Comparison of ENCODE assay signal across 19 cellular contexts in the genomic region with DNA sequence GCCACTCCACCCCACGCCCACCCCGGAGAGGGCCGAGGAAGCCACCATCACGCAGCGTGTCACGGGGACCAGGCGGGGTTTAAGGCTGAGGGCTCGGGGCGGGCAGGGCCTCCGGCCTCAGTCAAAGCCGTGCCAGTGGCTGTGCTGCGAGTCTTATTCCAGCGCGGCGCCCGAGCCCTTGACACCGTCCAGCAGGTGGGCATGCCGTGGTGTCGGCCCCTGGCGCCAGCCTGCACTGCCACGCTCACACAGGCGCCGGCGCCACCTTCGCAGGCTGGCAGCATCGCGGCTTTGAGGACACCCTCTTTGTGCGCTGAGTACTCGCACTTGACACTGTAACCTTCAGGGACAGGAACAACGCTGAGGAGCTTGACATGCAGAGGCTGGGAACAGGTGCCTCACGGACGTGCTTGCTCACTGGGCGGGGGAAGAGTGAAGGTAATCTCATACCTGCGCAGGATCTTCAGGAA. TPM values are rescaled to one million over a fixed set of nuclear protein-coding genes. Genes with fewer than 3 reads are reported as not detected.
DNase-seq lines count a peak whose midpoint lies in the region; ATAC-seq and TF ChIP-seq lines count a peak whose summit lies in the region.
"Had no signal": no experiment of that assay in that cellular context is flagged by ENCODE, and none has a peak within 500 bp of the region (broad histone marks: within the 10 kb centered on the region; RNA-seq: fewer than 3 reads in every experiment).

No MANE protein-coding gene starts in this region.

- no peaks in the 10 kb centered on the region for H3K36me3 Mint-ChIP-seq in chondrocyte (ENCODE audit: low read depth)
- H3K36me3 Mint-ChIP-seq: CD8-positive, alpha-beta T cell had no signal

- H3K27ac ChIP-seq in ovary: no peak overlapping the region
- H3K27ac ChIP-seq: BLaER1 treated with 17β-estradiol and CSF1 and Interleukin-3, amounts not matched to agents 10 nM and 100 nM; SK-N-MC had no signal

- intact Hi-C loops in mucosa of descending colon (cut with DNase I, micrococcal nuclease): no loop called here
- intact Hi-C loops in ovary (cut with DNase I): no loop called here

- H3K36me3 ChIP-seq in H7 (replicated peaks; ENCODE audit: control insufficient read depth, insufficient read depth, low read length) (no peaks in the 10 kb centered on the region), mucosa of descending colon (ENCODE audit: low read depth) (no peaks in the 10 kb centered on the region), ovary (no peaks in the 10 kb centered on the region)
- H3K36me3 ChIP-seq: BLaER1 treated with 17β-estradiol and CSF1 and Interleukin-3, amounts not matched to agents 10 nM and 100 nM had no signal

- DNase-seq in COLO668 (lab: John Stamatoyannopoulos, UW; ENCODE audit: unreplicated experiment) (peak; percentile 50), H7 (peak; percentile 43), chondrocyte (ENCODE audit: low spot score) (peak; percentile 80), mucosa of descending colon (peak in 2 of 3 donors; percentile 49 to 60), GM13977 (ENCODE audit: low spot score) (no peak), ovary (no peak), activated gamma-delta T cell treated with Interleukin-2 at 50 U/mL for 16 hours (no peak)
- DNase-seq: CD8-positive, alpha-beta T cell; DND-41; HCEC 1CT; NCI-H1092 treated with DMSO at 0.1 percent for 48 hours; NCI-H1694; NCI-H2227 treated with DMSO at 0.1 percent for 48 hours; NCI-H526 treated with DMSO at 0.1 percent for 48 hours; NK-92 treated with Interleukin-12 subunit alpha and Interleukin-12 subunit beta, amount 100 ng/mL, for 24 hours had no signal

- H3K27me3 Mint-ChIP-seq in chondrocyte (ENCODE audit: low read depth): no peaks in the 10 kb centered on the region

- no peak overlapping the region for H3K4me3 Mint-ChIP-seq in chondrocyte (ENCODE audit: unreplicated experiment)
- H3K4me3 Mint-ChIP-seq: CD8-positive, alpha-beta T cell had no signal

- H3K27ac Mint-ChIP-seq in chondrocyte (ENCODE audit: unreplicated experiment): no peak overlapping the region
- H3K27ac Mint-ChIP-seq: CD8-positive, alpha-beta T cell had no signal

- TF ChIP-seq POLR2A in ovary (IDR thresholded peaks at IDR 0.05): no peak

- H3K9me3 ChIP-seq in mucosa of descending colon (no peaks in the 10 kb centered on the region), ovary (no peaks in the 10 kb centered on the region)

- peak; percentile 88 for ATAC-seq in mucosa of descending colon
- ATAC-seq in HG03457 (IDR thresholded peaks at IDR 0.05; ENCODE audit: unreplicated experiment): no peak
- ATAC-seq: CD8-positive, alpha-beta T cell; Right ventricle myocardium inferior had no signal

- H3K9me3 Mint-ChIP-seq in chondrocyte (ENCODE audit: low read depth): peaks cover 4% of the 10 kb centered on the region
- H3K9me3 Mint-ChIP-seq: CD8-positive, alpha-beta T cell had no signal

- no peak for TF ChIP-seq CTCF in chondrocyte (IDR thresholded peaks at IDR 0.05)
- TF ChIP-seq CTCF in mucosa of descending colon (IDR thresholded peaks at IDR 0.05): no peak
- no peak for TF ChIP-seq CTCF in GM13977 (IDR thresholded peaks at IDR 0.05; ENCODE audit: extremely low read depth, insufficient read depth, missing control alignments)
- no peak for TF ChIP-seq CTCF in ovary (IDR thresholded peaks at IDR 0.05)

- TF ChIP-seq EP300 in ovary (IDR thresholded peaks at IDR 0.05): no peak

- H3K4me1 ChIP-seq in mucosa of descending colon (ENCODE audit: low read depth) (peaks cover 12% of the 10 kb centered on the region), ovary (ENCODE audit: insufficient read depth) (no peaks in the 10 kb centered on the region)

- 86 to 90% (median 86%) methylated on average over 34 of the region's 34 CpGs for WGBS in ovary, 3 donors

- H3K4me1 Mint-ChIP-seq in chondrocyte (ENCODE audit: low read depth): no peaks in the 10 kb centered on the region

- H3K27me3 ChIP-seq in H7 (ENCODE audit: control insufficient read depth, insufficient read depth, low read length): no peaks in the 10 kb centered on the region
- H3K27me3 ChIP-seq in ovary: no peaks in the 10 kb centered on the region
- H3K27me3 ChIP-seq: BLaER1 treated with 17β-estradiol and CSF1 and Interleukin-3, amounts not matched to agents 10 nM and 100 nM had no signal

- no peak overlapping the region for H3K4me3 ChIP-seq in H7 (ENCODE audit: insufficient read depth, low read depth, low read length)
- no peak overlapping the region for H3K4me3 ChIP-seq in mucosa of descending colon
- no peak overlapping the region for H3K4me3 ChIP-seq in ovary
- H3K4me3 ChIP-seq: BLaER1 treated with 17β-estradiol and CSF1 and Interleukin-3, amounts not matched to agents 10 nM and 100 nM; SK-N-MC had no signal

- in situ Hi-C loops in GM13977 (cut with MboI; ENCODE audit: low pct_unique_long_range_greater_than_20kb, low sequenced_read_pairs, unreplicated experiment): no loop called here

RNA-seq across cellular contexts. Expression of gene ZNF629, which starts 34.0 kb away (rescaled TPM):
- 15.1 and 16.0 TPM in 2 replicates for total RNA-seq in H7 (2014; rRNA removed; shearing (Covaris generic))
- total RNA-seq in chondrocyte (18.8 to 20.2 TPM (median 18.9 TPM) in 3 replicates), mucosa of descending colon (10 to 100 TPM; 13.4 to 14.9 (median 14.6) TPM), ovary (10 to 100 TPM in 6 of 7 donors, 1 to 10 TPM in 1; 9.4 to 26.3 (median 21.9) TPM)
- 10 to 100 TPM in 1 of 2 donors, 1 to 10 TPM in 1; 8.2 to 12.4 TPM for polyA plus RNA-seq in ovary

RNA-seq across cellular contexts. Expression of gene RNF40, which starts 58.9 kb away (rescaled TPM):
- 72.6 and 72.9 TPM in 2 replicates for total RNA-seq in H7 (2014; rRNA removed; shearing (Covaris generic))
- total RNA-seq in chondrocyte (71.1 to 104 TPM (median 78.6 TPM) in 3 replicates), mucosa of descending colon (100 to 1,000 TPM in 1 of 3 donors, 10 to 100 TPM in 2; 87.6 to 110 (median 96.3) TPM), ovary (100 to 1,000 TPM in 3 of 7 donors, 10 to 100 TPM in 4; 74.4 to 143 (median 94.3) TPM)
- 100 to 1,000 TPM in 1 of 2 donors, 10 to 100 TPM in 1; 67.2 to 110 TPM for polyA plus RNA-seq in ovary

RNA-seq across cellular contexts. Expression of gene CFAP119, which starts 59.1 kb away (rescaled TPM):
- total RNA-seq in H7 (2014; rRNA removed; shearing (Covaris generic)): 1.5 and 2.1 TPM in 2 replicates
- total RNA-seq in chondrocyte (6.3 to 10.0 TPM (median 7.1 TPM) in 3 replicates), mucosa of descending colon (1 to 10 TPM; 4.6 to 5.5 (median 5.1) TPM), ovary (10 to 100 TPM in 1 of 7 donors, 1 to 10 TPM in 6; 1.2 to 27.0 (median 5.1) TPM)
- 1 to 10 TPM; 2.1 to 4.6 TPM for polyA plus RNA-seq in ovary

Comparison
In these comparisons a context has a peak if more than half of its experiments do, and no peak if none do; other contexts are left out.
1. DNase-seq: peak in COLO668 (single experiment), H7 (single experiment), chondrocyte (single experiment) and mucosa of descending colon (2 of 3); none in GM13977 (single experiment), ovary (0 of 5) and activated gamma-delta T cell treated with Interleukin-2 at 50 U/mL for 16 hours (single experiment).